In the genomic region with DNA sequence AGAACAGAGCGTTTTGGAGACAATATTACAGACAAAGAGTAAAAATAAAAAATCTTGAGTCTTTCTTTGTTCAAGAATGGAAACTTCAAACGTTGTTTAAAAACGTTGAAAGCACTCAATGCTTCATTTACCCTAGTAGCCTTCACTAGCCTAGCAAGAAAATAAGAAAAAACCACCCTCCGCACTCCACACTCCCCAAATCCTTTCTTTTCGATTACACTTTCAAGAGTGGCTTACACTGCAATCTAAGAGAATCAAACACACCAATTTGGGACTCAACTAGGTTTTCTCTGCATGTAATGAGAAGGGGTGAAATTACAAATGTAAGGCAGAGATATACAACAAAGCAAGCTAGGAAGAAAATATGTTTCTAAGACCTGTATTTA, we compare ENCODE assay signal across 11 cellular contexts. TPM values are rescaled to one million over a fixed set of nuclear protein-coding genes. Genes with fewer than 3 reads are reported as not detected.
DNase-seq lines count a peak whose midpoint lies in the region; ATAC-seq and TF ChIP-seq lines count a peak whose summit lies in the region.
"Had no signal": no experiment of that assay in that cellular context is flagged by ENCODE, and none has a peak within 500 bp of the region (broad histone marks: within the 10 kb centered on the region; RNA-seq: fewer than 3 reads in every experiment).

No MANE protein-coding gene starts in this region.

- no peak overlapping the region for H3K9ac ChIP-seq in subcutaneous abdominal adipose tissue (ENCODE audit: low read length in 5 of 5)

- H3K4me1 Mint-ChIP-seq in activated CD8-positive, alpha-beta memory T cell treated with anti-CD3 and anti-CD28 coated beads, Interleukin-2, amount 10 ng/mL, durations not matched to agents 7 days and 5 days = peaks cover 50% of the 10 kb centered on the region
- H3K4me1 Mint-ChIP-seq in T-helper 17 cell = peaks cover 35% of the 10 kb centered on the region

- in situ Hi-C loops in HAP-1 (cut with MboI; ENCODE audit: low sequenced_read_pairs) = no loop called here

- H3K27ac ChIP-seq in subcutaneous abdominal adipose tissue (ENCODE audit: low read depth, low read length) = peak overlapping the region; percentile 24

- no peak for DNase-seq in activated CD8-positive, alpha-beta memory T cell treated with anti-CD3 and anti-CD28 coated beads, Interleukin-2, amount 10 ng/mL, durations not matched to agents 7 days and 5 days
- DNase-seq in activated CD8-positive, alpha-beta memory T cell treated with anti-CD3 and anti-CD28 coated beads, Interleukin-2, amount 50 U/mL, for 48 hours = no peak
- no peak for DNase-seq in T-helper 17 cell
- DNase-seq in fibroblast of mammary gland (ENCODE audit: low read depth) = peak; percentile 41
- DNase-seq in HAP-1 (ENCODE audit: low spot score in 2 of 2) = no peak
- DNase-seq in NCI-H128 (lab: John Stamatoyannopoulos, UW; ENCODE audit: unreplicated experiment) = no peak
- DNase-seq: activated CD8-positive, alpha-beta memory T cell treated with anti-CD3 and anti-CD28 coated beads for 24 hours; NCI-H1694 treated with DMSO at 0.1 percent for 48 hours; retina had no signal

- H3K27me3 Mint-ChIP-seq in activated CD8-positive, alpha-beta memory T cell treated with anti-CD3 and anti-CD28 coated beads, Interleukin-2, amount 10 ng/mL, durations not matched to agents 7 days and 5 days = no peaks in the 10 kb centered on the region
- H3K27me3 Mint-ChIP-seq in T-helper 17 cell = no peaks in the 10 kb centered on the region

- no peak for TF ChIP-seq CTCF in fibroblast of mammary gland (conservative IDR thresholded peaks at IDR 0.05; ENCODE audit: control insufficient read depth, insufficient read depth, low read depth, low read length)

- peak overlapping the region; percentile 94 for H3K27ac Mint-ChIP-seq in activated CD8-positive, alpha-beta memory T cell treated with anti-CD3 and anti-CD28 coated beads, Interleukin-2, amount 10 ng/mL, durations not matched to agents 7 days and 5 days
- peak overlapping the region; percentile 100 for H3K27ac Mint-ChIP-seq in T-helper 17 cell

- peaks cover 0 to 5% (median 0%) of the 10 kb centered on the region in 5 donors for H3K36me3 ChIP-seq in subcutaneous abdominal adipose tissue (ENCODE audit: control insufficient read depth in 5 of 5, insufficient read depth in 5 of 5, low read length in 5 of 5)
- peaks cover 21% of the 10 kb centered on the region for H3K36me3 ChIP-seq in HAP-1 (replicated peaks)

- H3K4me3 ChIP-seq in fibroblast of mammary gland (ENCODE audit: control insufficient read depth, low read depth, low read length) = no peak overlapping the region
- no peak overlapping the region for H3K4me3 ChIP-seq in subcutaneous abdominal adipose tissue (ENCODE audit: low read depth in 1 of 5, low read length in 5 of 5)
- no peak overlapping the region for H3K4me3 ChIP-seq in HAP-1

- H3K4me1 ChIP-seq in subcutaneous abdominal adipose tissue (ENCODE audit: control insufficient read depth in 5 of 5, insufficient read depth in 5 of 5, low read length in 5 of 5) (peaks cover 3 to 23% (median 6%) of the 10 kb centered on the region in 5 donors), HAP-1 (peaks cover 31% of the 10 kb centered on the region)

- H3K36me3 Mint-ChIP-seq in activated CD8-positive, alpha-beta memory T cell treated with anti-CD3 and anti-CD28 coated beads, Interleukin-2, amount 10 ng/mL, durations not matched to agents 7 days and 5 days = peaks cover 38% of the 10 kb centered on the region
- H3K36me3 Mint-ChIP-seq in T-helper 17 cell (ENCODE audit: low read depth) = peaks cover 10% of the 10 kb centered on the region

- no peaks in the 10 kb centered on the region for H3K9me3 Mint-ChIP-seq in activated CD8-positive, alpha-beta memory T cell treated with anti-CD3 and anti-CD28 coated beads, Interleukin-2, amount 10 ng/mL, durations not matched to agents 7 days and 5 days (ENCODE audit: low read depth)

- CTCF ChIA-PET in activated CD8-positive, alpha-beta memory T cell treated with anti-CD3 and anti-CD28 coated beads, Interleukin-2, amount 10 ng/mL, durations not matched to agents 7 days and 5 days (lab: Charles Lee) = interaction anchor here (0.9 to 17.0 kb wide), 8 partner anchors 19 to 109 kb away, joined by 3 to 206 read pairs (median 7); no protein-coding TSS in a partner anchor

- H3K4me3 Mint-ChIP-seq in activated CD8-positive, alpha-beta memory T cell treated with anti-CD3 and anti-CD28 coated beads, Interleukin-2, amount 10 ng/mL, durations not matched to agents 7 days and 5 days = peak overlapping the region; percentile 95
- H3K4me3 Mint-ChIP-seq in T-helper 17 cell = peak overlapping the region; percentile 95

- ATAC-seq in activated CD8-positive, alpha-beta memory T cell treated with anti-CD3 and anti-CD28 coated beads, Interleukin-2, amount 10 ng/mL, durations not matched to agents 7 days and 5 days = no peak
- ATAC-seq in T-helper 17 cell = no peak
- ATAC-seq in HG03280 (IDR thresholded peaks at IDR 0.05; ENCODE audit: unreplicated experiment) = no peak

- no peaks in the 10 kb centered on the region for H3K9me3 ChIP-seq in T-helper 17 cell (ENCODE audit: control insufficient read depth, low read length, poor library complexity, severe bottlenecking)
- H3K9me3 ChIP-seq in subcutaneous abdominal adipose tissue (ENCODE audit: control insufficient read depth in 5 of 5, low read length in 5 of 5) = peaks cover 0 to 3% (median 0%) of the 10 kb centered on the region in 5 donors
- no peaks in the 10 kb centered on the region for H3K9me3 ChIP-seq in HAP-1

- H3K27me3 ChIP-seq in subcutaneous abdominal adipose tissue (ENCODE audit: control insufficient read depth in 5 of 5, insufficient read depth in 4 of 5, low read length in 5 of 5) (peaks cover 0 to 1% (median 0%) of the 10 kb centered on the region in 5 donors), HAP-1 (ENCODE audit: low read depth) (no peaks in the 10 kb centered on the region)

RNA-seq across cellular contexts. Expression of gene TMSB4X, which starts 4.7 kb away (rescaled TPM):
- total RNA-seq in activated CD8-positive, alpha-beta memory T cell treated with anti-CD3 and anti-CD28 coated beads, Interleukin-2, amount 10 ng/mL, durations not matched to agents 7 days and 5 days = 1,000 to 10,000 TPM; 6,072 to 7,639 TPM
- total RNA-seq in T-helper 17 cell = 1,000 to 10,000 TPM; 5,781 to 7,183 TPM
